In the genomic region with DNA sequence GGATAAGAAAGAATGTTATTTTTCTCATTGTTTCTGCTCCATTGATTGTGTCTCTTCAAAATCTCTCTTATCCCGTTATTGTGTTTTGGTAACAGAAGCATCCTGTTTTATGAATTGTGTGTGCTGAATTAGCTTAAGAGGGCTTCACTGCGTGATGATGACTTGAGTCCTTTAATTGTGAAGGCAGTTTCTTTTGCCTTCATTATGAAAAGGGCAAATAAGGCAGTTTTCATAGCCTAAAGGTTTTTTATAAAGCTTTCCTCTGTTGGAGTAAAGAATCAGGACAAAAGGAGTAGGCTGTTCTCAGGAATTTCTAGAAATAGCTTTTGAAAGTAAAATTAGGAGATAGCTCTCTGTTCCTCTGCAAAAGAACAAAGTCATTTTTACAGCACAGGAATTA, we compare ENCODE assay signal across 16 cellular contexts.
A peak's percentile ranks its signal among the peaks of the same experiment; 100 is the strongest.
DNase-seq lines count a peak whose midpoint lies in the region; ATAC-seq and TF ChIP-seq lines count a peak whose summit lies in the region.
"Had no signal": no experiment of that assay in that cellular context is flagged by ENCODE, and none has a peak within 500 bp of the region (broad histone marks: within the 10 kb centered on the region; RNA-seq: fewer than 3 reads in every experiment).

No MANE protein-coding gene starts in this region.

- H3K27me3 ChIP-seq in HAP-1 (ENCODE audit: low read depth) (no peaks in the 10 kb centered on the region; the same call in 1 of the 2 replicates), neural progenitor cell (no peaks in the 10 kb centered on the region), psoas muscle (ENCODE audit: insufficient read depth in 3 of 3, low read length in 2 of 3) (no peaks in the 10 kb centered on the region)
- H3K27me3 ChIP-seq: BLaER1 treated with 17β-estradiol and CSF1 and Interleukin-3, amounts not matched to agents 10 nM and 100 nM; MG63 had no signal

- peak overlapping the region; percentile 54 for H3K4me2 ChIP-seq in neural progenitor cell
- H3K4me2 ChIP-seq: BLaER1 treated with 17β-estradiol and CSF1 and Interleukin-3, amounts not matched to agents 10 nM and 100 nM had no signal

- intact Hi-C loops in dendritic cell treated with granulocyte-macrophage colony-stimulating factor and Interleukin-4, amounts not matched to agents 40 ng/mL and 50 ng/mL, for 4 days (cut with micrococcal nuclease), result no loop called here
- intact Hi-C loops in psoas muscle (cut with DNase I), result no loop called here

- no peak overlapping the region for H3K4me3 Mint-ChIP-seq in dendritic cell treated with granulocyte-macrophage colony-stimulating factor and Interleukin-4, amounts not matched to agents 40 ng/mL and 50 ng/mL, for 4 days
- H3K4me3 Mint-ChIP-seq in neural progenitor cell (no peak overlapping the region), T-cell (no peak overlapping the region)

- H3K4me3 ChIP-seq in HAP-1, result no peak overlapping the region
- peak overlapping the region; percentile 10 for H3K4me3 ChIP-seq in neural progenitor cell
- no peak overlapping the region for H3K4me3 ChIP-seq in psoas muscle
- H3K4me3 ChIP-seq: BLaER1 treated with 17β-estradiol and CSF1 and Interleukin-3, amounts not matched to agents 10 nM and 100 nM; MG63 had no signal

- TF ChIP-seq CTCF in neural progenitor cell (IDR thresholded peaks at IDR 0.05) (no peak), psoas muscle (IDR thresholded peaks at IDR 0.05) (no peak)

- 50 to 65% (median 58%) methylated on average over 2 of the region's 2 CpGs for WGBS in psoas muscle, 3 donors

- peak overlapping the region; percentile 48 for H3K27ac Mint-ChIP-seq in dendritic cell treated with granulocyte-macrophage colony-stimulating factor and Interleukin-4, amounts not matched to agents 40 ng/mL and 50 ng/mL, for 4 days
- H3K27ac Mint-ChIP-seq in neural progenitor cell, result peak overlapping the region; percentile 64
- no peak overlapping the region for H3K27ac Mint-ChIP-seq in T-cell

- H3K9me3 Mint-ChIP-seq in dendritic cell treated with granulocyte-macrophage colony-stimulating factor and Interleukin-4, amounts not matched to agents 40 ng/mL and 50 ng/mL, for 4 days, result peaks cover 26% of the 10 kb centered on the region
- H3K9me3 Mint-ChIP-seq in neural progenitor cell (peaks cover 30% of the 10 kb centered on the region), T-cell (peaks cover 0 to 19% (median 12%) of the 10 kb centered on the region in 3 donors)

- no peaks in the 10 kb centered on the region for H3K27me3 Mint-ChIP-seq in dendritic cell treated with granulocyte-macrophage colony-stimulating factor and Interleukin-4, amounts not matched to agents 40 ng/mL and 50 ng/mL, for 4 days
- H3K27me3 Mint-ChIP-seq in neural progenitor cell (ENCODE audit: insufficient read depth, low read depth) (no peaks in the 10 kb centered on the region), T-cell (no peaks in the 10 kb centered on the region)

- H2AFZ ChIP-seq in neural progenitor cell (replicated peaks), result no peak overlapping the region

- in situ Hi-C loops in HAP-1 (cut with MboI; ENCODE audit: low sequenced_read_pairs), result no loop called here

- POLR2A ChIA-PET in T-cell (lab: Charles Lee), result no interaction called here

- H4K20me1 ChIP-seq in neural progenitor cell (ENCODE audit: low read depth), result no peaks in the 10 kb centered on the region
- H4K20me1 ChIP-seq: BLaER1 treated with 17β-estradiol and CSF1 and Interleukin-3, amounts not matched to agents 10 nM and 100 nM had no signal

- no peak overlapping the region for H3K9ac ChIP-seq in neural progenitor cell
- H3K9ac ChIP-seq: BLaER1 treated with 17β-estradiol and CSF1 and Interleukin-3, amounts not matched to agents 10 nM and 100 nM had no signal

- H3K79me2 ChIP-seq in neural progenitor cell (ENCODE audit: low read depth), result peaks cover 13% of the 10 kb centered on the region

- peaks cover 20% of the 10 kb centered on the region for H3K4me1 Mint-ChIP-seq in dendritic cell treated with granulocyte-macrophage colony-stimulating factor and Interleukin-4, amounts not matched to agents 40 ng/mL and 50 ng/mL, for 4 days (ENCODE audit: low read depth)
- H3K4me1 Mint-ChIP-seq in neural progenitor cell (peaks cover 32% of the 10 kb centered on the region), T-cell (peaks cover 0 to 6% (median 0%) of the 10 kb centered on the region in 3 donors)

- no peaks in the 10 kb centered on the region for H3K9me3 ChIP-seq in HAP-1
- peaks cover 5% of the 10 kb centered on the region for H3K9me3 ChIP-seq in neural progenitor cell (ENCODE audit: low read depth)
- H3K9me3 ChIP-seq in psoas muscle, result no peaks in the 10 kb centered on the region

- no peak for ATAC-seq in psoas muscle
- no peak for ATAC-seq in T-cell (replicated peaks in 1 of 4)
- ATAC-seq: HepG2 had no signal

- H3F3A ChIP-seq in neural progenitor cell (ENCODE audit: low read depth), result peaks cover 34% of the 10 kb centered on the region

- H3K36me3 ChIP-seq in HAP-1 (replicated peaks) (no peaks in the 10 kb centered on the region), neural progenitor cell (no peaks in the 10 kb centered on the region), psoas muscle (ENCODE audit: insufficient read depth in 1 of 2, low read depth in 1 of 2) (no peaks in the 10 kb centered on the region)
- H3K36me3 ChIP-seq: BLaER1 treated with 17β-estradiol and CSF1 and Interleukin-3, amounts not matched to agents 10 nM and 100 nM; MG63 had no signal

- peaks cover 20% of the 10 kb centered on the region for H3K36me3 Mint-ChIP-seq in dendritic cell treated with granulocyte-macrophage colony-stimulating factor and Interleukin-4, amounts not matched to agents 40 ng/mL and 50 ng/mL, for 4 days (ENCODE audit: low read depth)
- H3K36me3 Mint-ChIP-seq in neural progenitor cell (peaks cover 14% of the 10 kb centered on the region), T-cell (peaks cover 23% of the 10 kb centered on the region)

- CTCF ChIA-PET in T-cell (lab: Charles Lee), result no interaction called here

- DNase-seq in HAP-1 (ENCODE audit: low spot score in 2 of 2), result peak; percentile 20 to 91
- peak; percentile 7 for DNase-seq in NCI-H748 treated with DMSO at 0.1 percent for 48 hours (lab: John Stamatoyannopoulos, UW)
- no peak for DNase-seq in neural progenitor cell (ENCODE audit: low spot score)
- DNase-seq in psoas muscle, result no peak
- no peak for DNase-seq in T-cell
- no peak for DNase-seq in Kasumi-1 (lab: John Stamatoyannopoulos, UW)
- DNase-seq in stimulated activated CD4-positive, alpha-beta T cell treated with anti-CD3 and anti-CD28 coated beads, Interleukin-15, amount 100 ng/mL, for 24 hours, result no peak
- DNase-seq: MG63, NCI-H1092, NCI-H146, NCI-H524 treated with DMSO at 0.1 percent for 48 hours, OCI-M1, RPMI8226 had no signal

- H3K27ac ChIP-seq in neural progenitor cell (peak overlapping the region; percentile 74), psoas muscle (no peak overlapping the region)
- H3K27ac ChIP-seq: BLaER1 treated with 17β-estradiol and CSF1 and Interleukin-3, amounts not matched to agents 10 nM and 100 nM had no signal

- H3K4me1 ChIP-seq in HAP-1 (peaks cover 20% of the 10 kb centered on the region), neural progenitor cell (peaks cover 43% of the 10 kb centered on the region), psoas muscle (no peaks in the 10 kb centered on the region)
- H3K4me1 ChIP-seq: BLaER1 treated with 17β-estradiol and CSF1 and Interleukin-3, amounts not matched to agents 10 nM and 100 nM had no signal

Comparison
In these comparisons a context has a peak if more than half of its experiments do, and no peak if none do; other contexts are left out.
1. DNase-seq: peak in HAP-1 (2 of 2) and NCI-H748 treated with DMSO at 0.1 percent for 48 hours (single experiment); none in neural progenitor cell (single experiment), psoas muscle (0 of 2), T-cell (0 of 34), Kasumi-1 (0 of 2) and stimulated activated CD4-positive, alpha-beta T cell treated with anti-CD3 and anti-CD28 coated beads, Interleukin-15, amount 100 ng/mL, for 24 hours (single experiment).
2. H3K27ac Mint-ChIP-seq: peak in dendritic cell treated with granulocyte-macrophage colony-stimulating factor and Interleukin-4, amounts not matched to agents 40 ng/mL and 50 ng/mL, for 4 days (single experiment) and neural progenitor cell (single experiment); none in T-cell (0 of 2).